ENCODE assay signal across 17 cellular contexts in the genomic region with DNA sequence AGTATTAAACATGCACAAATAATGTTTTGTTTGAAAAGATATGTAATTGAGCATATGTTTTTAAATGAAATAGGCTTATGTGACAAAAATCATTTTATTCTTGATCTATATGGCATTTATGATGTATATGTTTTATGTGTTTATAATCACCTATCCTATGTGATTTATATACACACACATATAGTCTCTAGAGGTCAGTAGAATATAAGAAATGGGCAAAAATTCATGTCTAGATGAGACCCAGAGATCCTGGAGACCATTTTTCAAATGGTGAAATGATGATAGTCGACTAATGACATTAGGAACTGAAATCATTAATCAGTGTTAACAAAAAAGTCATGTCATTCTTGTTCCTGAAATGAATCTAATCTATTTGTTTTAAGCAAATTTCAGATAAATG.
DNase-seq lines count a peak whose midpoint lies in the region; ATAC-seq and TF ChIP-seq lines count a peak whose summit lies in the region.
"Had no signal": no experiment of that assay in that cellular context is flagged by ENCODE, and none has a peak within 500 bp of the region (broad histone marks: within the 10 kb centered on the region; RNA-seq: fewer than 3 reads in every experiment).

No MANE protein-coding gene starts in this region.

- H3K27ac ChIP-seq in left ventricle myocardium inferior (replicated peaks) (no peak overlapping the region), heart right ventricle (no peak overlapping the region), PC-9 (no peak overlapping the region), esophagus muscularis mucosa (replicated peaks in 1 of 4) (no peak overlapping the region), prostate gland (no peak overlapping the region)
- H3K27ac ChIP-seq: heart left ventricle, pancreas, uterus had no signal

- H3K27me3 Mint-ChIP-seq in activated naive CD4-positive, alpha-beta T cell treated with anti-CD3 and anti-CD28 coated beads, Interleukin-2, amount 10 ng/mL, durations not matched to agents 7 days and 5 days = no peaks in the 10 kb centered on the region
- H3K27me3 Mint-ChIP-seq: CD4-positive, CD25-positive, alpha-beta regulatory T cell had no signal

- no TSS peak for BruUV-seq in PC-9 (replicated peaks; lab: Mats Ljungman, UMichigan)

- no peak overlapping the region for H3K27ac Mint-ChIP-seq in activated naive CD4-positive, alpha-beta T cell treated with anti-CD3 and anti-CD28 coated beads, Interleukin-2, amount 10 ng/mL, durations not matched to agents 7 days and 5 days
- H3K27ac Mint-ChIP-seq: CD4-positive, CD25-positive, alpha-beta regulatory T cell had no signal

- intact Hi-C loops in left ventricle myocardium inferior (cut with micrococcal nuclease) = no loop called here
- intact Hi-C loops in heart right ventricle (cut with DNase I) = loop anchor here in 2 of 10 donors (5.0 to 10.0 kb wide), 2 partner anchors 635 to 643 kb away; no protein-coding TSS in a partner anchor
- intact Hi-C loops in PC-9 (cut with micrococcal nuclease; ENCODE audit: unreplicated experiment) = loop anchor here (1.0 to 5.0 kb wide), 3 partner anchors 465 to 685 kb away; no protein-coding TSS in a partner anchor
- intact Hi-C loops in esophagus muscularis mucosa (cut with DNase I) = no loop called here
- intact Hi-C loops in prostate gland (cut with DNase I) = no loop called here

- 45 to 63% methylated on average over 1 of the region's 1 CpG for WGBS in heart right ventricle, 2 donors
- WGBS in esophagus muscularis mucosa = 62% methylated on average over 1 of the region's 1 CpG
- WGBS in prostate gland = 58% methylated on average over 1 of the region's 1 CpG

- H3K79me2 ChIP-seq in PC-9 (ENCODE audit: low read depth) = no peaks in the 10 kb centered on the region

- H3K9me3 Mint-ChIP-seq in activated naive CD4-positive, alpha-beta T cell treated with anti-CD3 and anti-CD28 coated beads, Interleukin-2, amount 10 ng/mL, durations not matched to agents 7 days and 5 days = peaks cover 2% of the 10 kb centered on the region

- no peak for TF ChIP-seq EP300 in esophagus muscularis mucosa (IDR thresholded peaks at IDR 0.05)

- POLR2A ChIA-PET in PC-9 (lab: Charles Lee; ENCODE audit: unreplicated experiment) = no interaction called here

- no peak for DNase-seq in left ventricle myocardium inferior
- DNase-seq in heart right ventricle = no peak
- DNase-seq in PC-9 = no peak
- DNase-seq in epithelial cell of esophagus (ENCODE audit: low read depth) = peak; percentile 46
- no peak for DNase-seq in esophagus muscularis mucosa (ENCODE audit: extremely low spot score)
- DNase-seq in activated naive CD4-positive, alpha-beta T cell treated with anti-CD3 and anti-CD28 coated beads, Interleukin-2, amount 10 ng/mL, durations not matched to agents 7 days and 5 days = no peak
- no peak for DNase-seq in prostate gland (ENCODE audit: low spot score)
- DNase-seq: activated CD8-positive, alpha-beta memory T cell treated with anti-CD3 and anti-CD28 coated beads, Interleukin-2, amount 50 U/mL, for 48 hours; amygdala; CD4-positive, CD25-positive, alpha-beta regulatory T cell; heart left ventricle; NCI-H345; pancreas; SHP77; uterus had no signal

- H3K36me3 Mint-ChIP-seq in activated naive CD4-positive, alpha-beta T cell treated with anti-CD3 and anti-CD28 coated beads, Interleukin-2, amount 10 ng/mL, durations not matched to agents 7 days and 5 days = no peaks in the 10 kb centered on the region
- H3K36me3 Mint-ChIP-seq: CD4-positive, CD25-positive, alpha-beta regulatory T cell had no signal

- ATAC-seq in heart right ventricle = no peak
- ATAC-seq in GM21367 (IDR thresholded peaks at IDR 0.05; ENCODE audit: unreplicated experiment) = no peak
- ATAC-seq: heart left ventricle had no signal

- H3K4me1 Mint-ChIP-seq in activated naive CD4-positive, alpha-beta T cell treated with anti-CD3 and anti-CD28 coated beads, Interleukin-2, amount 10 ng/mL, durations not matched to agents 7 days and 5 days = no peaks in the 10 kb centered on the region
- H3K4me1 Mint-ChIP-seq: CD4-positive, CD25-positive, alpha-beta regulatory T cell had no signal

- H3F3A ChIP-seq in PC-9 (ENCODE audit: insufficient read depth, low read depth) = no peaks in the 10 kb centered on the region

- H4K20me1 ChIP-seq in PC-9 (ENCODE audit: insufficient read depth) = no peaks in the 10 kb centered on the region

- no peak for TF ChIP-seq POLR2A in esophagus muscularis mucosa (IDR thresholded peaks at IDR 0.05; ENCODE audit: low read depth)
- TF ChIP-seq POLR2A in prostate gland (IDR thresholded peaks at IDR 0.05) = no peak

- H3K27me3 ChIP-seq in left ventricle myocardium inferior (ENCODE audit: low read depth) (peaks cover 26% of the 10 kb centered on the region), heart right ventricle (peaks cover 0 to 27% (median 12%) of the 10 kb centered on the region in 7 donors), PC-9 (ENCODE audit: insufficient read depth, low read depth) (peaks cover 5% of the 10 kb centered on the region), esophagus muscularis mucosa (peaks cover 0 to 14% (median 5%) of the 10 kb centered on the region in 4 donors), prostate gland (replicated peaks; ENCODE audit: insufficient read depth) (no peaks in the 10 kb centered on the region)
- H3K27me3 ChIP-seq: uterus had no signal

- H3K4me3 Mint-ChIP-seq in activated naive CD4-positive, alpha-beta T cell treated with anti-CD3 and anti-CD28 coated beads, Interleukin-2, amount 10 ng/mL, durations not matched to agents 7 days and 5 days = no peak overlapping the region
- H3K4me3 Mint-ChIP-seq: CD4-positive, CD25-positive, alpha-beta regulatory T cell had no signal

- H3K9me2 ChIP-seq in PC-9 (ENCODE audit: insufficient read depth) = no peaks in the 10 kb centered on the region

- H3K36me3 ChIP-seq in left ventricle myocardium inferior = no peaks in the 10 kb centered on the region
- H3K36me3 ChIP-seq in heart right ventricle = no peaks in the 10 kb centered on the region
- no peaks in the 10 kb centered on the region for H3K36me3 ChIP-seq in PC-9 (ENCODE audit: low read depth)
- H3K36me3 ChIP-seq in esophagus muscularis mucosa = no peaks in the 10 kb centered on the region
- H3K36me3 ChIP-seq in prostate gland = no peaks in the 10 kb centered on the region
- H3K36me3 ChIP-seq: heart left ventricle, pancreas, uterus had no signal

- no peaks in the 10 kb centered on the region for H3K4me1 ChIP-seq in left ventricle myocardium inferior
- peaks cover 0 to 8% (median 0%) of the 10 kb centered on the region in 9 donors for H3K4me1 ChIP-seq in heart right ventricle
- H3K4me1 ChIP-seq in PC-9 (replicated peaks; ENCODE audit: insufficient read depth) = no peaks in the 10 kb centered on the region
- no peaks in the 10 kb centered on the region for H3K4me1 ChIP-seq in esophagus muscularis mucosa
- H3K4me1 ChIP-seq in prostate gland (replicated peaks) = no peaks in the 10 kb centered on the region
- H3K4me1 ChIP-seq: heart left ventricle, pancreas, uterus had no signal

- no peaks in the 10 kb centered on the region for H3K9me3 ChIP-seq in left ventricle myocardium inferior (replicated peaks)
- no peaks in the 10 kb centered on the region for H3K9me3 ChIP-seq in heart right ventricle
- no peaks in the 10 kb centered on the region for H3K9me3 ChIP-seq in PC-9 (ENCODE audit: insufficient read depth, low read depth)
- no peaks in the 10 kb centered on the region for H3K9me3 ChIP-seq in esophagus muscularis mucosa
- no peaks in the 10 kb centered on the region for H3K9me3 ChIP-seq in prostate gland
- H3K9me3 ChIP-seq: heart left ventricle, pancreas, uterus had no signal

- H2AFZ ChIP-seq in PC-9 = no peak overlapping the region

- CTCF ChIA-PET in PC-9 (lab: Charles Lee) = no interaction called here
- CTCF ChIA-PET in activated naive CD4-positive, alpha-beta T cell treated with anti-CD3 and anti-CD28 coated beads, Interleukin-2, amount 10 ng/mL, durations not matched to agents 7 days and 5 days (lab: Charles Lee) = no interaction called here

- no peak overlapping the region for H3K4me2 ChIP-seq in PC-9

- TF ChIP-seq CTCF in left ventricle myocardium inferior (IDR thresholded peaks at IDR 0.05; ENCODE audit: borderline replicate concordance) = peak; percentile 27
- TF ChIP-seq CTCF in heart right ventricle (IDR thresholded peaks at IDR 0.05) = peak in 4 of 9 donors; percentile 10 to 45 (median 22)
- peak; percentile 54 for TF ChIP-seq CTCF in PC-9 (conservative IDR thresholded peaks at IDR 0.05)
- peak; percentile 36 for TF ChIP-seq CTCF in epithelial cell of esophagus (IDR thresholded peaks at IDR 0.05; ENCODE audit: insufficient read depth, low read depth, low read length, missing control alignments)
- TF ChIP-seq CTCF in esophagus muscularis mucosa (IDR thresholded peaks at IDR 0.05) = no peak
- no peak for TF ChIP-seq CTCF in prostate gland (IDR thresholded peaks at IDR 0.05)

- H3K4me3 ChIP-seq in left ventricle myocardium inferior (no peak overlapping the region), heart right ventricle (no peak overlapping the region), PC-9 (no peak overlapping the region), epithelial cell of esophagus (ENCODE audit: low read length) (no peak overlapping the region), esophagus muscularis mucosa (no peak overlapping the region), prostate gland (no peak overlapping the region)
- H3K4me3 ChIP-seq: heart left ventricle, lung, pancreas, uterus had no signal

Comparison
In these comparisons a context has a peak if more than half of its experiments do, and no peak if none do; other contexts are left out.
1. CTCF ChIP-seq: peak in left ventricle myocardium inferior (single experiment), PC-9 (single experiment) and epithelial cell of esophagus (single experiment); none in esophagus muscularis mucosa (0 of 3) and prostate gland (0 of 4).